ENCODE assay signal across 8 cellular contexts in genomic region chr7:149147730-149148653, GRCh38.
DNase-seq lines count a peak whose midpoint lies in the region; ATAC-seq lines count a peak whose summit lies in the region.

No MANE protein-coding gene starts in this region.

- DNase-seq in NCI-H146 (lab: John Stamatoyannopoulos, UW) = peak; percentile 57
- DNase-seq in NCI-H146 treated with DMSO at 0.1 percent for 48 hours (lab: John Stamatoyannopoulos, UW; ENCODE audit: unreplicated experiment) = no peak
- DNase-seq in NCI-H1417 (lab: John Stamatoyannopoulos, UW) = peak; percentile 43 to 89 (median 87)
- DNase-seq in activated CD8-positive, alpha-beta memory T cell treated with anti-CD3 and anti-CD28 coated beads for 24 hours = peak; percentile 86
- peak; percentile 41 to 58 (median 49) for DNase-seq in effector memory CD4-positive, alpha-beta T cell
- peak; percentile 12 for DNase-seq in medulla oblongata (ENCODE audit: extremely low spot score)
- DNase-seq in stimulated activated CD8-positive, alpha-beta memory T cell treated with anti-CD3 and anti-CD28 coated beads, Interleukin-12 subunit alpha, Interleukin-12 subunit beta, amount 100 ng/mL, for 4 hours (ENCODE audit: low read depth) = peak; percentile 57

- no peaks in the 10 kb centered on the region for H3K36me3 ChIP-seq in effector memory CD4-positive, alpha-beta T cell (ENCODE audit: control insufficient read depth, insufficient read depth, low read length)

- H3K9me3 ChIP-seq in effector memory CD4-positive, alpha-beta T cell (ENCODE audit: control insufficient read depth, low read length) = no peaks in the 10 kb centered on the region

- H3K27me3 ChIP-seq in effector memory CD4-positive, alpha-beta T cell (replicated peaks; ENCODE audit: control insufficient read depth, insufficient read depth, low read length, poor library complexity, severe bottlenecking) = no peaks in the 10 kb centered on the region

- ATAC-seq in HG02759 (IDR thresholded peaks at IDR 0.05; ENCODE audit: unreplicated experiment) = peak; percentile 37

- H3K27ac ChIP-seq in effector memory CD4-positive, alpha-beta T cell (ENCODE audit: insufficient read depth, low read length, poor library complexity, severe bottlenecking) = peak overlapping the region; percentile 74

- H3K4me3 ChIP-seq in effector memory CD4-positive, alpha-beta T cell (ENCODE audit: insufficient read depth, low read depth, low read length, poor library complexity, severe bottlenecking) = peak overlapping the region; percentile 79

- peaks cover 12% of the 10 kb centered on the region for H3K4me1 ChIP-seq in effector memory CD4-positive, alpha-beta T cell (ENCODE audit: control insufficient read depth, insufficient read depth, low read length, poor library complexity, severe bottlenecking)
